2 cellular contexts compared by ENCODE assay signal in genomic region chr16:88977028-88977844, GRCh38.
TF ChIP-seq lines count a peak whose summit lies in the region.

CBFA2T3 (minus strand) TSS chr16:88977207; CDS start chr16:88976807, 400 bp downstream.

TF ChIP-seq in GM23338, 12 proteins besides CTCF, POLR2A, EP300 and RAD21:
- TF ChIP-seq POLR2AphosphoS5 (IDR thresholded peaks at IDR 0.05; ENCODE audit: low read depth), result no peak
- no peak for TF ChIP-seq JUNB (IDR thresholded peaks at IDR 0.05; ENCODE audit: unreplicated experiment)
- no peak for TF ChIP-seq ZNF462 (CRISPR knock-in tag; IDR thresholded peaks at IDR 0.05)
- TF ChIP-seq ETS1 (IDR thresholded peaks at IDR 0.05), result no peak
- TF ChIP-seq REST (IDR thresholded peaks at IDR 0.05; ENCODE audit: unreplicated experiment), result no peak
- no peak for TF ChIP-seq CREB1 (CRISPR knock-in tag; IDR thresholded peaks at IDR 0.05; ENCODE audit: low read depth)
- TF ChIP-seq EZH2 (IDR thresholded peaks at IDR 0.05; ENCODE audit: low read depth, unreplicated experiment), result no peak
- TF ChIP-seq ZNF331 (CRISPR knock-in tag; IDR thresholded peaks at IDR 0.05; ENCODE audit: low read depth), result no peak
- no peak for TF ChIP-seq NANOG (IDR thresholded peaks at IDR 0.05; ENCODE audit: borderline replicate concordance)
- TF ChIP-seq ZNF114 (CRISPR knock-in tag; IDR thresholded peaks at IDR 0.05), result no peak
- no peak for TF ChIP-seq STAT1 (IDR thresholded peaks at IDR 0.05; ENCODE audit: unreplicated experiment)
- TF ChIP-seq EZH2phosphoT487 (IDR thresholded peaks at IDR 0.05; ENCODE audit: unreplicated experiment), result no peak

TF ChIP-seq in HepG2, 621 proteins besides CTCF, POLR2A, EP300 and RAD21:
- TF ChIP-seq PLSCR1 (CRISPR knock-in tag; IDR thresholded peaks at IDR 0.05; ENCODE audit: borderline replicate concordance), result no peak
- TF ChIP-seq GABPB1 (CRISPR knock-in tag; IDR thresholded peaks at IDR 0.05), result peak; percentile 28; the same call in 1 of the 2 replicates
- TF ChIP-seq KDM5B (CRISPR knock-in tag; IDR thresholded peaks at IDR 0.05; ENCODE audit: borderline replicate concordance), result no peak
- TF ChIP-seq RNF219 (CRISPR knock-in tag; IDR thresholded peaks at IDR 0.05), result no peak
